8 cellular contexts compared by ENCODE assay signal in genomic region chr13:48532146-48532472, GRCh38. TPM values are rescaled to one million over a fixed set of nuclear protein-coding genes. Genes with fewer than 3 reads are reported as not detected.
DNase-seq lines count a peak whose midpoint lies in the region; ATAC-seq and TF ChIP-seq lines count a peak whose summit lies in the region.

No MANE protein-coding gene starts in this region.

- H3K36me3 Mint-ChIP-seq in activated CD8-positive, alpha-beta T cell treated with anti-CD3 and anti-CD28 coated beads for 36 hours (ENCODE audit: low read depth): no peaks in the 10 kb centered on the region
- no peaks in the 10 kb centered on the region for H3K36me3 Mint-ChIP-seq in progenitor cell of endocrine pancreas (ENCODE audit: insufficient read depth)

- H3K4me3 Mint-ChIP-seq in activated CD8-positive, alpha-beta T cell treated with anti-CD3 and anti-CD28 coated beads for 36 hours: peak overlapping the region; percentile 90
- peak overlapping the region; percentile 94 for H3K4me3 Mint-ChIP-seq in progenitor cell of endocrine pancreas (ENCODE audit: low read depth)

- intact Hi-C loops in activated CD8-positive, alpha-beta T cell treated with anti-CD3 and anti-CD28 coated beads for 36 hours (cut with micrococcal nuclease): no loop called here
- intact Hi-C loops in Right ventricle myocardium superior (cut with DNase I): no loop called here

- peak overlapping the region; percentile 89 for H3K27ac ChIP-seq in BLaER1

- ATAC-seq in activated CD8-positive, alpha-beta T cell treated with anti-CD3 and anti-CD28 coated beads for 36 hours: peak; percentile 0
- peak; percentile 41 for ATAC-seq in Right ventricle myocardium superior (ENCODE audit: poor library complexity)

- POLR2A ChIA-PET in activated CD8-positive, alpha-beta T cell treated with anti-CD3 and anti-CD28 coated beads for 36 hours (lab: Charles Lee): interaction anchor here (0.7 to 1.2 kb wide), 4 partner anchors 19 to 50 kb away, joined by 3 to 6 read pairs (median 4); no protein-coding TSS in a partner anchor

- TF ChIP-seq CTCF in activated CD8-positive, alpha-beta T cell treated with anti-CD3 and anti-CD28 coated beads for 36 hours (IDR thresholded peaks at IDR 0.05): no peak
- TF ChIP-seq CTCF in progenitor cell of endocrine pancreas (IDR thresholded peaks at IDR 0.05; ENCODE audit: unreplicated experiment): no peak
- TF ChIP-seq CTCF in GM10266 (IDR thresholded peaks at IDR 0.05; ENCODE audit: control insufficient read depth, insufficient read depth, low read depth, missing control alignments): no peak

- peak overlapping the region; percentile 88 for H3K4me2 ChIP-seq in BLaER1

- H3K4me3 ChIP-seq in BLaER1: peak overlapping the region; percentile 75
- peak overlapping the region; percentile 77 for H3K4me3 ChIP-seq in H7 (ENCODE audit: insufficient read depth, low read depth, low read length)

- no peaks in the 10 kb centered on the region for H3K36me3 ChIP-seq in BLaER1
- no peaks in the 10 kb centered on the region for H3K36me3 ChIP-seq in H7 (replicated peaks; ENCODE audit: control insufficient read depth, insufficient read depth, low read length)

- peak overlapping the region; percentile 97 for H3K27ac Mint-ChIP-seq in activated CD8-positive, alpha-beta T cell treated with anti-CD3 and anti-CD28 coated beads for 36 hours
- peak overlapping the region; percentile 98 for H3K27ac Mint-ChIP-seq in progenitor cell of endocrine pancreas

- H3K9me3 ChIP-seq in BLaER1: peaks cover 7% of the 10 kb centered on the region

- H3K27me3 ChIP-seq in BLaER1 (no peaks in the 10 kb centered on the region), H7 (ENCODE audit: control insufficient read depth, insufficient read depth, low read length) (no peaks in the 10 kb centered on the region)

- peak overlapping the region; percentile 91 for H3K9ac ChIP-seq in BLaER1

- DNase-seq in H7: no peak
- peak; percentile 4 for DNase-seq in activated CD8-positive, alpha-beta T cell treated with anti-CD3 and anti-CD28 coated beads for 36 hours
- DNase-seq in Right ventricle myocardium superior: no peak
- no peak for DNase-seq in progenitor cell of endocrine pancreas (ENCODE audit: low spot score, unreplicated experiment)
- no peak for DNase-seq in NCI-H510A (lab: John Stamatoyannopoulos, UW)
- DNase-seq in GM10266 (ENCODE audit: extremely low spot score): no peak
- DNase-seq in GM19238 (ENCODE audit: insufficient read length, low spot score): no peak

- H3K4me1 Mint-ChIP-seq in activated CD8-positive, alpha-beta T cell treated with anti-CD3 and anti-CD28 coated beads for 36 hours (ENCODE audit: low read depth): peaks cover 15% of the 10 kb centered on the region
- H3K4me1 Mint-ChIP-seq in progenitor cell of endocrine pancreas (ENCODE audit: low read depth): peaks cover 11% of the 10 kb centered on the region

- H4K20me1 ChIP-seq in BLaER1: no peaks in the 10 kb centered on the region

- CTCF ChIA-PET in activated CD8-positive, alpha-beta T cell treated with anti-CD3 and anti-CD28 coated beads for 36 hours (lab: Charles Lee): interaction anchor here (0.6 to 1.6 kb wide), 3 partner anchors 34 to 437 kb away, joined by 3 to 5 read pairs (median 3); partner anchors contain the start of gene MED4

- H3K9me3 Mint-ChIP-seq in activated CD8-positive, alpha-beta T cell treated with anti-CD3 and anti-CD28 coated beads for 36 hours: no peaks in the 10 kb centered on the region
- H3K9me3 Mint-ChIP-seq in progenitor cell of endocrine pancreas (ENCODE audit: low read depth): no peaks in the 10 kb centered on the region

- no peaks in the 10 kb centered on the region for H3K27me3 Mint-ChIP-seq in activated CD8-positive, alpha-beta T cell treated with anti-CD3 and anti-CD28 coated beads for 36 hours
- H3K27me3 Mint-ChIP-seq in progenitor cell of endocrine pancreas: no peaks in the 10 kb centered on the region

- H3K4me1 ChIP-seq in BLaER1: peaks cover 61% of the 10 kb centered on the region

RNA-seq across cellular contexts. Expression of gene RCBTB2, which starts 0.8 kb away (rescaled TPM):
- 7.9 and 13.1 TPM in 2 replicates for total RNA-seq in H7 (2014; rRNA removed; shearing (Covaris generic))
- total RNA-seq in activated CD8-positive, alpha-beta T cell treated with anti-CD3 and anti-CD28 coated beads for 36 hours: 1 to 10 TPM; 1.6 to 2.2 TPM
- 16.6 TPM for total RNA-seq in Right ventricle myocardium superior
- 18.2 and 18.9 TPM in 2 replicates for total RNA-seq in progenitor cell of endocrine pancreas
